In genomic region chr1:160945079-160945478, GRCh38 we compare ENCODE assay signal across 26 cellular contexts. TPM values are rescaled to one million over a fixed set of nuclear protein-coding genes. Genes with fewer than 3 reads are reported as not detected.
"Had no signal": no experiment of that assay in that cellular context is flagged by ENCODE, and none has a peak within 500 bp of the region (broad histone marks: within the 10 kb centered on the region; RNA-seq: fewer than 3 reads in every experiment).

No MANE protein-coding gene starts in this region.

- H3K4me3 ChIP-seq: adrenal gland, esophagus squamous epithelium, heart left ventricle, ovary, prostate gland, upper lobe of right lung had no signal

- H3K27me3 ChIP-seq: ovary, upper lobe of right lung had no signal

- ATAC-seq: activated T-helper 17 cell treated with anti-CD3 and anti-CD28 coated beads, Interleukin-2, amount 50 U/mL, for 72 hours; effector memory CD8-positive, alpha-beta T cell; heart left ventricle; left ventricle myocardium superior; natural killer cell treated with Interleukin-12 subunit alpha and Interleukin-12 subunit beta and Interleukin-15 and Interleukin-18, amount 100 ng/mL, for 72 hours; stimulated activated naive CD8-positive, alpha-beta T cell treated with anti-CD3 and anti-CD28 coated beads, Interleukin-15, Interleukin-2, amounts not matched to agents 100 U/mL and 50 U/mL, for 24 hours; upper lobe of right lung had no signal

- H3K36me3 Mint-ChIP-seq: natural killer cell treated with Interleukin-12 subunit alpha and Interleukin-12 subunit beta and Interleukin-15 and Interleukin-18, amount 100 ng/mL, for 72 hours had no signal

- H3K4me1 Mint-ChIP-seq: activated T-helper 17 cell treated with anti-CD3 and anti-CD28 coated beads, Interleukin-2, amount 50 U/mL, for 72 hours had no signal

- H3K9me3 Mint-ChIP-seq: activated T-cell treated with anti-CD3 and anti-CD28 coated beads, Interleukin-2, amount 50 U/mL, for 24 hours; activated T-helper 17 cell treated with anti-CD3 and anti-CD28 coated beads, Interleukin-2, amount 50 U/mL, for 72 hours; effector memory CD8-positive, alpha-beta T cell; natural killer cell treated with Interleukin-12 subunit alpha and Interleukin-12 subunit beta and Interleukin-15 and Interleukin-18, amount 100 ng/mL, for 72 hours; T-helper 1 cell treated with Interleukin-12 subunit alpha and Interleukin-12 subunit beta and Interleukin-4 antibody, amounts not matched to agents 30 μg/mL and 1 μg/mL, for 36 hours had no signal

- H3K27ac ChIP-seq: adrenal gland, esophagus squamous epithelium, heart left ventricle, ovary, prostate gland, upper lobe of right lung had no signal

- H3K9me3 ChIP-seq: adrenal gland, prostate gland, upper lobe of right lung had no signal

- H3K27me3 Mint-ChIP-seq: activated naive CD8-positive, alpha-beta T cell; activated T-cell treated with anti-CD3 and anti-CD28 coated beads, Interleukin-2, amount 50 U/mL, for 24 hours had no signal

- H3K4me1 ChIP-seq: adrenal gland, upper lobe of right lung had no signal

- DNase-seq: activated CD4-positive, alpha-beta T cell treated with anti-CD3 and anti-CD28 coated beads for 1 hour; activated CD8-positive, alpha-beta memory T cell treated with anti-CD3 and anti-CD28 coated beads, Interleukin-2, amount 50 U/mL, for 4 hours; activated naive CD4-positive, alpha-beta T cell; activated T-cell treated with anti-CD3 and anti-CD28 coated beads, Interleukin-2, amount 50 U/mL, for 24 hours; adrenal gland; central memory CD4-positive, alpha-beta T cell; effector memory CD8-positive, alpha-beta T cell; esophagus squamous epithelium; heart left ventricle; left ventricle myocardium superior; mammary epithelial cell; ovary; right cardiac atrium; stimulated activated CD4-positive, alpha-beta T cell treated with anti-CD3 and anti-CD28 coated beads, Interleukin-12 subunit alpha, Interleukin-12 subunit beta, amount 100 ng/mL, for 4 hours; stimulated activated CD4-positive, alpha-beta T cell treated with anti-CD3 and anti-CD28 coated beads, Interleukin-4, amount 100 ng/mL, for 4 hours; stimulated activated naive CD8-positive, alpha-beta T cell treated with anti-CD3 and anti-CD28 coated beads, Interleukin-15, Interleukin-2, amounts not matched to agents 100 U/mL and 50 U/mL, for 24 hours; upper lobe of right lung had no signal

- H3K27ac Mint-ChIP-seq: activated naive CD8-positive, alpha-beta T cell; activated T-cell treated with anti-CD3 and anti-CD28 coated beads, Interleukin-2, amount 50 U/mL, for 24 hours; activated T-helper 17 cell treated with anti-CD3 and anti-CD28 coated beads, Interleukin-2, amount 50 U/mL, for 72 hours; effector memory CD8-positive, alpha-beta T cell; natural killer cell treated with Interleukin-12 subunit alpha and Interleukin-12 subunit beta and Interleukin-15 and Interleukin-18, amount 100 ng/mL, for 72 hours; T-helper 1 cell treated with Interleukin-12 subunit alpha and Interleukin-12 subunit beta and Interleukin-4 antibody, amounts not matched to agents 30 μg/mL and 1 μg/mL, for 36 hours had no signal

- H3K4me3 Mint-ChIP-seq: activated naive CD8-positive, alpha-beta T cell; activated T-cell treated with anti-CD3 and anti-CD28 coated beads, Interleukin-2, amount 50 U/mL, for 24 hours; activated T-helper 17 cell treated with anti-CD3 and anti-CD28 coated beads, Interleukin-2, amount 50 U/mL, for 72 hours; effector memory CD8-positive, alpha-beta T cell; natural killer cell treated with Interleukin-12 subunit alpha and Interleukin-12 subunit beta and Interleukin-15 and Interleukin-18, amount 100 ng/mL, for 72 hours; T-helper 1 cell treated with Interleukin-12 subunit alpha and Interleukin-12 subunit beta and Interleukin-4 antibody, amounts not matched to agents 30 μg/mL and 1 μg/mL, for 36 hours had no signal

RNA-seq across cellular contexts. Expression of gene ITLN2, which starts 9.5 kb away (rescaled TPM):
- total RNA-seq: activated T-helper 17 cell treated with anti-CD3 and anti-CD28 coated beads, Interleukin-2, amount 50 U/mL, for 72 hours; astrocyte; dermis microvascular lymphatic vessel endothelial cell; esophagus squamous epithelium; left ventricle myocardium superior; natural killer cell treated with Interleukin-12 subunit alpha and Interleukin-12 subunit beta and Interleukin-15 and Interleukin-18, amount 100 ng/mL, for 72 hours; skeletal muscle tissue; subcutaneous adipose tissue had no signal
